ENCODE assay signal across 13 cellular contexts in the genomic region with DNA sequence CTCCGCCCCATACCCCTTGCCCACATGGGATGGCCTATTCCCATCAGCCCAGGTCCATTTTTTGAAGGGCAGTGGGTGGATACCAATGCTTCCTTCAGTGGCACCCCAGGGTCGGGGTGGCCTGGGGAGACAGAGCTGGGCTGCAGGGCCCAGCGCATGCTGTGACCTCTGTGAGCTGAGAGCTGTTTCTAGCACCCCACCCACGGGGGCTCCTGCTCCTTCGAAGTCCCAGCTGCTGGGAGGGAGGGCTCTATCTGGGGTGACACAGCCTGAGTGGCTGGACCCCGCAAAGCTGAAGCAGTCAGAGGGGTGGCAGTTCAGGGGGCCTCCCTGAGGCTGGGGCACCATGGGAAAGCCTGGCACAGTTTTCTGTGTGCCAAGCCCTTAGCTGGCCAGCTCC. TPM values are rescaled to one million over a fixed set of nuclear protein-coding genes. Genes with fewer than 3 reads are reported as not detected.
"Had no signal": no experiment of that assay in that cellular context is flagged by ENCODE, and none has a peak within 500 bp of the region (broad histone marks: within the 10 kb centered on the region; RNA-seq: fewer than 3 reads in every experiment).

No MANE protein-coding gene starts in this region.

- ATAC-seq: foreskin keratinocyte; left lung; naive thymus-derived CD4-positive, alpha-beta T cell had no signal

- H3K27ac ChIP-seq: foreskin keratinocyte had no signal

- DNase-seq: effector CD4-positive, alpha-beta T cell; endodermal cell; foreskin keratinocyte; hippocampal formation; kidney glomerular epithelial cell; left lung; naive thymus-derived CD4-positive, alpha-beta T cell; stimulated activated CD4-positive, alpha-beta T cell treated with anti-CD3 and anti-CD28 coated beads, Interleukin-2, amount 100 ng/mL, for 48 hours; stimulated activated naive CD4-positive, alpha-beta T cell treated with Interleukin-2 at 50 U/mL for 16 hours; trophoblast cell had no signal

- H3K9me3 ChIP-seq: left lung, ovary had no signal

- H3K4me3 ChIP-seq: coronary artery, left lung, ovary, smooth muscle cell had no signal

- H3K4me2 ChIP-seq: smooth muscle cell had no signal

- H3K36me3 ChIP-seq: ovary had no signal

- H3K27me3 ChIP-seq: foreskin keratinocyte, left lung, ovary had no signal

- H3K4me1 ChIP-seq: foreskin keratinocyte had no signal

RNA-seq across cellular contexts. Expression of a gene that starts 24.6 kb away (rescaled TPM):
- polyA plus RNA-seq: naive thymus-derived CD4-positive, alpha-beta T cell had no signal
